Comparison of ENCODE assay signal across 14 cellular contexts in the genomic region with DNA sequence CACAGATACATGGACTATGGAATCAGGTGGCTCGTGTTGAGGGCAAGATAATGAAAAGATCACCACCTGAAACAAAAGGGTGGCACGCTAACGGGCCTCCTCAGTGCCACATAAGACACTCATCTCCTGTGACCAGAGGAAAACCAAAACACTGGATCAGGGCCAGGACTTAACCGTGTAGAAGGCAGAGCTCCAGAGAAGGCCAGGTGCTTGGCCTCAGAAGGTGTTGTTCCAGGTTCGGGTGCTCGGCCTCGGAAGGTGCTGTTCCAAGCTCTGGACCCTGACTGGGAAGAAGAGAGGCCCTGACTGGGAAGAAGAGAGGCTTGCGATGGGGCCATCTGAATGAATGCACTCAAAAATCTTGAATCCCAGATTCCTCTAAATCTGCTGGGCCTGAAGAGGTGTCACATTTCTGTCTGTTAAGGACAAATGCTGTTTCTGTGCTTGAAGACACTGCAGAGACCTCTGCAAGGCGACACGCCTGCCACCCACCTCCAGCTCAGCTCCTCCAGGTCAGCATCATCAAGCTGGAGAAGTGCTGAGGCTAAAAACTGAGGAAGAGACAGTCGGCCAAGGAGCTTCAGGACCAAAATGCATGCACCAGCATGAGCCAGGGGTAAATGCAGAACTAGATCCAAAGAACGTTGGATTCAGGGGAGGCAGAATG. TPM values are rescaled to one million over a fixed set of nuclear protein-coding genes. Genes with fewer than 3 reads are reported as not detected.
DNase-seq lines count a peak whose midpoint lies in the region; ATAC-seq and TF ChIP-seq lines count a peak whose summit lies in the region.
"Had no signal": no experiment of that assay in that cellular context is flagged by ENCODE, and none has a peak within 500 bp of the region (broad histone marks: within the 10 kb centered on the region; RNA-seq: fewer than 3 reads in every experiment).

No MANE protein-coding gene starts in this region.

- DNase-seq in CD4-positive, alpha-beta T cell = peak in 1 of 10 experiments; percentile 4
- DNase-seq in G401 (ENCODE audit: low spot score) (peak; percentile 53), ascending aorta (ENCODE audit: low spot score in 2 of 2) (peak in 1 of 2 donors; percentile 52), activated gamma-delta T cell treated with Interleukin-2 at 50 U/mL for 16 hours (no peak)
- DNase-seq in activated CD4-positive, alpha-beta T cell treated with anti-CD3 and anti-CD28 coated beads, Interleukin-2, amount 50 U/mL, for 48 hours = no peak
- DNase-seq: erythroblast, SK-N-SH had no signal

- peak overlapping the region; percentile 45 for H3K27ac ChIP-seq in CD4-positive, alpha-beta T cell (ENCODE audit: low read depth, low read length)
- peak overlapping the region; percentile 44 to 53 for H3K27ac ChIP-seq in ascending aorta

- H3K36me3 Mint-ChIP-seq in CD4-positive, alpha-beta T cell (ENCODE audit: low read depth) = peaks cover 20% of the 10 kb centered on the region
- H3K36me3 Mint-ChIP-seq in nephron (ENCODE audit: low read depth) = no peaks in the 10 kb centered on the region
- H3K36me3 Mint-ChIP-seq: CD14-positive monocyte had no signal

- ATAC-seq in CD4-positive, alpha-beta T cell (ENCODE audit: poor library complexity) = no peak
- ATAC-seq in HG03571 (IDR thresholded peaks at IDR 0.05; ENCODE audit: unreplicated experiment) = no peak
- ATAC-seq: heart left ventricle had no signal

- CTCF ChIA-PET in CD4-positive, alpha-beta T cell (lab: Charles Lee) = interaction anchor here (0.6 to 1.4 kb wide), 3 partner anchors 8 to 141 kb away, joined by 3 read pairs; no protein-coding TSS in a partner anchor

- H3K9me3 ChIP-seq in CD4-positive, alpha-beta T cell (ENCODE audit: control insufficient read depth, low read length) = no peaks in the 10 kb centered on the region
- H3K9me3 ChIP-seq in ascending aorta = no peaks in the 10 kb centered on the region
- H3K9me3 ChIP-seq: heart left ventricle, SK-N-SH, tibial artery had no signal

- peak overlapping the region; percentile 67 for H3K4me3 Mint-ChIP-seq in CD4-positive, alpha-beta T cell
- H3K4me3 Mint-ChIP-seq in nephron = peak overlapping the region in 2 of 3 experiments; percentile 14 to 51

- H3K36me3 ChIP-seq in ascending aorta = no peaks in the 10 kb centered on the region
- H3K36me3 ChIP-seq: heart left ventricle, tibial artery had no signal

- H3K9me3 Mint-ChIP-seq in CD4-positive, alpha-beta T cell = no peaks in the 10 kb centered on the region
- no peaks in the 10 kb centered on the region for H3K9me3 Mint-ChIP-seq in nephron

- no peak overlapping the region for H3K4me3 ChIP-seq in ascending aorta
- H3K4me3 ChIP-seq: heart left ventricle, tibial artery had no signal

- POLR2A ChIA-PET in CD4-positive, alpha-beta T cell (lab: Charles Lee) = interaction anchor here (0.8 to 2.7 kb wide), 4 partner anchors 13 to 92 kb away, joined by 3 to 15 read pairs (median 3); no protein-coding TSS in a partner anchor

- H3K27ac Mint-ChIP-seq in CD4-positive, alpha-beta T cell = peak overlapping the region; percentile 82
- peak overlapping the region; percentile 6 to 24 (median 12) for H3K27ac Mint-ChIP-seq in nephron

- no peaks in the 10 kb centered on the region for H3K27me3 ChIP-seq in CD4-positive, alpha-beta T cell (ENCODE audit: control insufficient read depth, insufficient read depth, low read length)
- no peaks in the 10 kb centered on the region for H3K27me3 ChIP-seq in ascending aorta
- H3K27me3 ChIP-seq: heart left ventricle, tibial artery had no signal

- peaks cover 41% of the 10 kb centered on the region for H3K4me1 Mint-ChIP-seq in CD4-positive, alpha-beta T cell (ENCODE audit: low read depth)
- H3K4me1 Mint-ChIP-seq in nephron = peaks cover 28% of the 10 kb centered on the region

- in situ Hi-C loops in G401 (cut with HindIII; ENCODE audit: low sequenced_read_pairs) = no loop called here

- H3K4me1 ChIP-seq in ascending aorta = peaks cover 6 to 7% of the 10 kb centered on the region in 2 donors

- TF ChIP-seq CTCF in CD4-positive, alpha-beta T cell (IDR thresholded peaks at IDR 0.05) = no peak
- TF ChIP-seq CTCF in ascending aorta (IDR thresholded peaks at IDR 0.05) (no peak), nephron (IDR thresholded peaks at IDR 0.05; ENCODE audit: unreplicated experiment in 3 of 3) (no peak)

- intact Hi-C loops in CD4-positive, alpha-beta T cell (cut with DNase I, micrococcal nuclease) = no loop called here
- intact Hi-C loops in ascending aorta (cut with DNase I) = loop anchor here (10.0 kb wide), 1 partner anchor 160 kb away; a partner anchor contains a TSS

- H3K27me3 Mint-ChIP-seq in CD4-positive, alpha-beta T cell = no peaks in the 10 kb centered on the region
- peaks cover 14% of the 10 kb centered on the region for H3K27me3 Mint-ChIP-seq in nephron (ENCODE audit: low read depth)

RNA-seq across cellular contexts. Expression of a gene that starts 2.7 kb away (rescaled TPM):
- total RNA-seq in CD4-positive, alpha-beta T cell = 100 to 1,000 TPM; 181 to 184 TPM
- total RNA-seq in G401 (2014; rRNA removed; shearing (Covaris generic)) = 11.9 and 13.7 TPM in 2 replicates
- 30.7 TPM for total RNA-seq in ascending aorta
- total RNA-seq: HepG2 had no signal

RNA-seq across cellular contexts. Expression of a gene that starts 44.0 kb away (rescaled TPM):
- total RNA-seq in CD4-positive, alpha-beta T cell = under 1 TPM; 0.47 to 0.52 TPM
- total RNA-seq in G401 (2014; rRNA removed; shearing (Covaris generic)) = not detected in 2 replicates
- total RNA-seq in ascending aorta = not detected
- total RNA-seq: heart left ventricle, HepG2, kidney had no signal
